13 cellular contexts compared by ENCODE assay signal in genomic region chr2:42195559-42195958, GRCh38. TPM values are rescaled to one million over a fixed set of nuclear protein-coding genes. Genes with fewer than 3 reads are reported as not detected.
DNase-seq lines count a peak whose midpoint lies in the region; ATAC-seq, FAIRE-seq and TF ChIP-seq lines count a peak whose summit lies in the region.
"Had no signal": no experiment of that assay in that cellular context is flagged by ENCODE, and none has a peak within 500 bp of the region (broad histone marks: within the 10 kb centered on the region; RNA-seq: fewer than 3 reads in every experiment).

No MANE protein-coding gene starts in this region.

- H3K4me1 ChIP-seq in liver (ENCODE audit: control insufficient read depth in 4 of 4, insufficient read depth in 4 of 4, low read length in 3 of 4) = peaks cover 18 to 56% (median 46%) of the 10 kb centered on the region in 4 donors

- peaks cover 17% of the 10 kb centered on the region for H3K4me1 Mint-ChIP-seq in progenitor cell of endocrine pancreas (ENCODE audit: low read depth)

- no peak overlapping the region for H3K4me3 Mint-ChIP-seq in progenitor cell of endocrine pancreas (ENCODE audit: low read depth)

- no peak overlapping the region for H3K9ac ChIP-seq in liver (ENCODE audit: low read depth in 1 of 2, low read length in 2 of 2)

- H3K4me3 ChIP-seq in bronchial epithelial cell (ENCODE audit: low read depth, low read length) (no peak overlapping the region), liver (ENCODE audit: low read depth in 1 of 3, low read length in 3 of 3) (no peak overlapping the region)
- H3K4me3 ChIP-seq: ovary had no signal

- H3K36me3 ChIP-seq in bronchial epithelial cell (ENCODE audit: control insufficient read depth, insufficient read depth, low read length) (no peaks in the 10 kb centered on the region), liver (ENCODE audit: control insufficient read depth in 4 of 4, insufficient read depth in 3 of 4, low read depth in 1 of 4, low read length in 3 of 4) (no peaks in the 10 kb centered on the region)
- H3K36me3 ChIP-seq: ovary had no signal

- TF ChIP-seq RAD21 in liver (IDR thresholded peaks at IDR 0.05) = peak; percentile 30 to 34

- no peaks in the 10 kb centered on the region for H3K27me3 ChIP-seq in bronchial epithelial cell (ENCODE audit: control insufficient read depth, insufficient read depth, low read length)
- H3K27me3 ChIP-seq in liver (ENCODE audit: control insufficient read depth in 4 of 4, insufficient read depth in 4 of 4, low read length in 3 of 4) = no peaks in the 10 kb centered on the region
- H3K27me3 ChIP-seq: ovary had no signal

- DNase-seq in Caki2 (ENCODE audit: low read depth) (peak; percentile 66), LHCN-M2 (ENCODE audit: low read depth) (peak; percentile 46), bronchial epithelial cell (ENCODE audit: low read depth) (peak; percentile 87), NAMALWA (ENCODE audit: low spot score) (no peak), HK-2 (ENCODE audit: unreplicated experiment) (no peak), progenitor cell of endocrine pancreas (ENCODE audit: low spot score, unreplicated experiment) (no peak)
- DNase-seq: activated CD8-positive, alpha-beta memory T cell treated with anti-CD3 and anti-CD28 coated beads for 24 hours; DMS79 treated with DMSO at 0.1 percent for 48 hours; NCI-H526; ovary; T-cell had no signal

- peak overlapping the region; percentile 76 to 81 for H3K27ac ChIP-seq in liver (ENCODE audit: low read depth in 1 of 2, low read length in 2 of 2)
- H3K27ac ChIP-seq: ovary had no signal

- in situ Hi-C loops in Caki2 (cut with HindIII; ENCODE audit: low pct_unique_long_range_greater_than_20kb, low sequenced_read_pairs) = no loop called here

- H3K27ac Mint-ChIP-seq in progenitor cell of endocrine pancreas = no peak overlapping the region

- ATAC-seq in GM18502 (IDR thresholded peaks at IDR 0.05; ENCODE audit: poor library complexity, unreplicated experiment) = no peak
- ATAC-seq: T-cell had no signal

- H3K9me3 Mint-ChIP-seq in progenitor cell of endocrine pancreas (ENCODE audit: low read depth) = peaks cover 3% of the 10 kb centered on the region
- H3K9me3 Mint-ChIP-seq: T-cell had no signal

- no peak for TF ChIP-seq CTCF in bronchial epithelial cell (IDR thresholded peaks at IDR 0.05; ENCODE audit: insufficient read depth, low read length, severe bottlenecking)
- TF ChIP-seq CTCF in liver (IDR thresholded peaks at IDR 0.05; ENCODE audit: low read depth, low read length, missing input control) = no peak
- TF ChIP-seq CTCF in progenitor cell of endocrine pancreas (IDR thresholded peaks at IDR 0.05; ENCODE audit: unreplicated experiment) = no peak

- H3K36me3 Mint-ChIP-seq in progenitor cell of endocrine pancreas (ENCODE audit: insufficient read depth) = no peaks in the 10 kb centered on the region

- no peaks in the 10 kb centered on the region for H3K27me3 Mint-ChIP-seq in progenitor cell of endocrine pancreas
- H3K27me3 Mint-ChIP-seq: T-cell had no signal

- H3K9me3 ChIP-seq in liver (ENCODE audit: control insufficient read depth in 4 of 4, low read length in 3 of 4) = no peaks in the 10 kb centered on the region
- H3K9me3 ChIP-seq: ovary had no signal

- FAIRE-seq in bronchial epithelial cell (lab: Jason Lieb, UNC) = no peak

TF ChIP-seq in liver, 16 proteins besides CTCF, POLR2A, EP300 and RAD21:
- TF ChIP-seq YY1 (IDR thresholded peaks at IDR 0.05) (peak; percentile 52), TAF1 (conservative IDR thresholded peaks at IDR 0.05) (no peak), HNF4A (conservative IDR thresholded peaks at IDR 0.05) (peak; percentile 58 to 69), RXRA (IDR thresholded peaks at IDR 0.05) (peak; percentile 42 to 56), EGR1 (IDR thresholded peaks at IDR 0.05; ENCODE audit: low read depth in 2 of 2) (peak in 1 of 2 donors; percentile 54), JUND (IDR thresholded peaks at IDR 0.05) (peak; percentile 99), FOXA1 (IDR thresholded peaks at IDR 0.05) (peak; percentile 34), NR2F2 (IDR thresholded peaks at IDR 0.05) (no peak), FOXA2 (IDR thresholded peaks at IDR 0.05) (peak; percentile 87)
- TF ChIP-seq, protein P1, sequence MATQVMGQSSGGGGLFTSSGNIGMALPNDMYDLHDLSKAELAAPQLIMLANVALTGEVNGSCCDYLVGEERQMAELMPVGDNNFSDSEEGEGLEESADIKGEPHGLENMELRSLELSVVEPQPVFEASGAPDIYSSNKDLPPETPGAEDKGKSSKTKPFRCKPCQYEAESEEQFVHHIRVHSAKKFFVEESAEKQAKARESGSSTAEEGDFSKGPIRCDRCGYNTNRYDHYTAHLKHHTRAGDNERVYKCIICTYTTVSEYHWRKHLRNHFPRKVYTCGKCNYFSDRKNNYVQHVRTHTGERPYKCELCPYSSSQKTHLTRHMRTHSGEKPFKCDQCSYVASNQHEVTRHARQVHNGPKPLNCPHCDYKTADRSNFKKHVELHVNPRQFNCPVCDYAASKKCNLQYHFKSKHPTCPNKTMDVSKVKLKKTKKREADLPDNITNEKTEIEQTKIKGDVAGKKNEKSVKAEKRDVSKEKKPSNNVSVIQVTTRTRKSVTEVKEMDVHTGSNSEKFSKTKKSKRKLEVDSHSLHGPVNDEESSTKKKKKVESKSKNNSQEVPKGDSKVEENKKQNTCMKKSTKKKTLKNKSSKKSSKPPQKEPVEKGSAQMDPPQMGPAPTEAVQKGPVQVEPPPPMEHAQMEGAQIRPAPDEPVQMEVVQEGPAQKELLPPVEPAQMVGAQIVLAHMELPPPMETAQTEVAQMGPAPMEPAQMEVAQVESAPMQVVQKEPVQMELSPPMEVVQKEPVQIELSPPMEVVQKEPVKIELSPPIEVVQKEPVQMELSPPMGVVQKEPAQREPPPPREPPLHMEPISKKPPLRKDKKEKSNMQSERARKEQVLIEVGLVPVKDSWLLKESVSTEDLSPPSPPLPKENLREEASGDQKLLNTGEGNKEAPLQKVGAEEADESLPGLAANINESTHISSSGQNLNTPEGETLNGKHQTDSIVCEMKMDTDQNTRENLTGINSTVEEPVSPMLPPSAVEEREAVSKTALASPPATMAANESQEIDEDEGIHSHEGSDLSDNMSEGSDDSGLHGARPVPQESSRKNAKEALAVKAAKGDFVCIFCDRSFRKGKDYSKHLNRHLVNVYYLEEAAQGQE (IDR thresholded peaks at IDR 0.05) = peak; percentile 35
- TF ChIP-seq, protein P2, sequence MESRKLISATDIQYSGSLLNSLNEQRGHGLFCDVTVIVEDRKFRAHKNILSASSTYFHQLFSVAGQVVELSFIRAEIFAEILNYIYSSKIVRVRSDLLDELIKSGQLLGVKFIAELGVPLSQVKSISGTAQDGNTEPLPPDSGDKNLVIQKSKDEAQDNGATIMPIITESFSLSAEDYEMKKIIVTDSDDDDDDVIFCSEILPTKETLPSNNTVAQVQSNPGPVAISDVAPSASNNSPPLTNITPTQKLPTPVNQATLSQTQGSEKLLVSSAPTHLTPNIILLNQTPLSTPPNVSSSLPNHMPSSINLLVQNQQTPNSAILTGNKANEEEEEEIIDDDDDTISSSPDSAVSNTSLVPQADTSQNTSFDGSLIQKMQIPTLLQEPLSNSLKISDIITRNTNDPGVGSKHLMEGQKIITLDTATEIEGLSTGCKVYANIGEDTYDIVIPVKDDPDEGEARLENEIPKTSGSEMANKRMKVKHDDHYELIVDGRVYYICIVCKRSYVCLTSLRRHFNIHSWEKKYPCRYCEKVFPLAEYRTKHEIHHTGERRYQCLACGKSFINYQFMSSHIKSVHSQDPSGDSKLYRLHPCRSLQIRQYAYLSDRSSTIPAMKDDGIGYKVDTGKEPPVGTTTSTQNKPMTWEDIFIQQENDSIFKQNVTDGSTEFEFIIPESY (IDR thresholded peaks at IDR 0.05) = no peak
- TF ChIP-seq, protein P3, sequence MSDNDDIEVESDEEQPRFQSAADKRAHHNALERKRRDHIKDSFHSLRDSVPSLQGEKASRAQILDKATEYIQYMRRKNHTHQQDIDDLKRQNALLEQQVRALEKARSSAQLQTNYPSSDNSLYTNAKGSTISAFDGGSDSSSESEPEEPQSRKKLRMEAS (IDR thresholded peaks at IDR 0.05) = peak; percentile 29
- TF ChIP-seq, protein P4, sequence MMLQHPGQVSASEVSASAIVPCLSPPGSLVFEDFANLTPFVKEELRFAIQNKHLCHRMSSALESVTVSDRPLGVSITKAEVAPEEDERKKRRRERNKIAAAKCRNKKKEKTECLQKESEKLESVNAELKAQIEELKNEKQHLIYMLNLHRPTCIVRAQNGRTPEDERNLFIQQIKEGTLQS (IDR thresholded peaks at IDR 0.05) = peak; percentile 90

RNA-seq across cellular contexts. Expression of gene EML4, which starts 26.4 kb away (rescaled TPM):
- 48.7 and 55.0 TPM in 2 replicates for total RNA-seq in Caki2 (2014; rRNA removed; shearing (Covaris generic); ENCODE audit: low replicate concordance)
- 39.9 and 48.9 TPM in 2 replicates for total RNA-seq in LHCN-M2 (2014; rRNA removed)
- 16.5 TPM for polyA plus RNA-seq in LHCN-M2 (2012)
- total RNA-seq in bronchial epithelial cell = 26.3 and 31.9 TPM in 2 replicates
- 10 to 100 TPM; 34.5 to 49.6 TPM for total RNA-seq in liver
- polyA plus RNA-seq in liver = 10 to 100 TPM; 12.8 to 35.1 TPM
- total RNA-seq in progenitor cell of endocrine pancreas = 75.7 and 79.1 TPM in 2 replicates

Comparison
In these comparisons a context has a peak if more than half of its experiments do, and no peak if none do; other contexts are left out.
1. DNase-seq: peak in Caki2 (single experiment), LHCN-M2 (single experiment) and bronchial epithelial cell (single experiment); none in NAMALWA (single experiment), HK-2 (single experiment) and progenitor cell of endocrine pancreas (single experiment).